1 cellular context compared by ENCODE assay signal in genomic region chr12:47067176-47067575, GRCh38.
TF ChIP-seq lines count a peak whose summit lies in the region.

No MANE protein-coding gene starts in this region.

TF ChIP-seq in HepG2, 621 proteins besides CTCF, POLR2A, EP300 and RAD21:
- TF ChIP-seq HOXA7 (CRISPR knock-in tag; IDR thresholded peaks at IDR 0.05) (no peak), TRIM24 (CRISPR knock-in tag; IDR thresholded peaks at IDR 0.05) (no peak), ZNF256 (CRISPR knock-in tag; conservative IDR thresholded peaks at IDR 0.05) (no peak), U2AF1 (optimal IDR thresholded peaks at IDR 0.05; ENCODE audit: low read depth, low read length) (no peak), BCL6 (CRISPR knock-in tag; IDR thresholded peaks at IDR 0.05) (no peak), ZNF543 (CRISPR knock-in tag; IDR thresholded peaks at IDR 0.05) (no peak)
- TF ChIP-seq, protein P1, sequence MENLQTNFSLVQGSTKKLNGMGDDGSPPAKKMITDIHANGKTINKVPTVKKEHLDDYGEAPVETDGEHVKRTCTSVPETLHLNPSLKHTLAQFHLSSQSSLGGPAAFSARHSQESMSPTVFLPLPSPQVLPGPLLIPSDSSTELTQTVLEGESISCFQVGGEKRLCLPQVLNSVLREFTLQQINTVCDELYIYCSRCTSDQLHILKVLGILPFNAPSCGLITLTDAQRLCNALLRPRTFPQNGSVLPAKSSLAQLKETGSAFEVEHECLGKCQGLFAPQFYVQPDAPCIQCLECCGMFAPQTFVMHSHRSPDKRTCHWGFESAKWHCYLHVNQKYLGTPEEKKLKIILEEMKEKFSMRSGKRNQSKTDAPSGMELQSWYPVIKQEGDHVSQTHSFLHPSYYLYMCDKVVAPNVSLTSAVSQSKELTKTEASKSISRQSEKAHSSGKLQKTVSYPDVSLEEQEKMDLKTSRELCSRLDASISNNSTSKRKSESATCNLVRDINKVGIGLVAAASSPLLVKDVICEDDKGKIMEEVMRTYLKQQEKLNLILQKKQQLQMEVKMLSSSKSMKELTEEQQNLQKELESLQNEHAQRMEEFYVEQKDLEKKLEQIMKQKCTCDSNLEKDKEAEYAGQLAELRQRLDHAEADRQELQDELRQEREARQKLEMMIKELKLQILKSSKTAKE (CRISPR knock-in tag; IDR thresholded peaks at IDR 0.05; ENCODE audit: borderline replicate concordance), result no peak
